ENCODE assay signal across 2 cellular contexts in the genomic region with DNA sequence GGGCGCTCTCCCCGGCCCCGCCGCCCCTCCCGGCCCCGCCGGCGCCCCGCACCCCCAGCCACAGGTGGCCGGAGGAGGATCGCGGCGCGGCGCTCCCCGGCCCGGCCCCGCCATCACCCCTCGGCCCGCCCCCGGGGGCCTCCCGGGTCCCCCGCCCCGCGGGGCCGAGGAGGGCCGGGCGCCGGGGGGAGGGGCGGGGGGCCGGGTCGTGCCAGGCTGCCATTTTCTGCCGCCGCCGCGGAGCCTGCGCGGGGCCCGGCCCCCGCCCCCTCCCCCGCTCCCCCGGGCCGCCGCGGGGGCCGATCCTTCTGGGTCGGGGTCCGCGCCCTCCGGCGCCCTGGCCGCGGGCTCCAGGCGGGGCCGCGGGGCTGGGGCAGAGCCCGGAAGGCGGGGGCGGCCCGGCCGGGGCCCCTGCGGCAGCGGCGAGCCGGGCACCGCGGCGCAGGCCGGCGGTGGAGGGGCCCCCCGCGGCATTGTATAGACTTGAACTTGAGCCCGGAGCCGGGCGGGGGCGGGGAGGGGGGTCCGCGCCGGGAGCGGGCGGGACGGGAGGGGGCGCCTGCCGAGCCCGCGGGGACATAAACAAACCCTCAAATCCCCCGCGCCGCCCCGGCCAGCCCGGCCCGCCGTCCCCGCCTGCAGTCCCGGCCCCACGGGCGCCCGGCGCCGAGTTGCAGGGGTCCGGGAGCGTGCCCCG.
TF ChIP-seq lines count a peak whose summit lies in the region.

No MANE protein-coding gene starts in this region.

TF ChIP-seq in SK-N-SH, 30 proteins besides CTCF, POLR2A, EP300 and RAD21 (continued from another document):
- TF ChIP-seq, protein P1, sequence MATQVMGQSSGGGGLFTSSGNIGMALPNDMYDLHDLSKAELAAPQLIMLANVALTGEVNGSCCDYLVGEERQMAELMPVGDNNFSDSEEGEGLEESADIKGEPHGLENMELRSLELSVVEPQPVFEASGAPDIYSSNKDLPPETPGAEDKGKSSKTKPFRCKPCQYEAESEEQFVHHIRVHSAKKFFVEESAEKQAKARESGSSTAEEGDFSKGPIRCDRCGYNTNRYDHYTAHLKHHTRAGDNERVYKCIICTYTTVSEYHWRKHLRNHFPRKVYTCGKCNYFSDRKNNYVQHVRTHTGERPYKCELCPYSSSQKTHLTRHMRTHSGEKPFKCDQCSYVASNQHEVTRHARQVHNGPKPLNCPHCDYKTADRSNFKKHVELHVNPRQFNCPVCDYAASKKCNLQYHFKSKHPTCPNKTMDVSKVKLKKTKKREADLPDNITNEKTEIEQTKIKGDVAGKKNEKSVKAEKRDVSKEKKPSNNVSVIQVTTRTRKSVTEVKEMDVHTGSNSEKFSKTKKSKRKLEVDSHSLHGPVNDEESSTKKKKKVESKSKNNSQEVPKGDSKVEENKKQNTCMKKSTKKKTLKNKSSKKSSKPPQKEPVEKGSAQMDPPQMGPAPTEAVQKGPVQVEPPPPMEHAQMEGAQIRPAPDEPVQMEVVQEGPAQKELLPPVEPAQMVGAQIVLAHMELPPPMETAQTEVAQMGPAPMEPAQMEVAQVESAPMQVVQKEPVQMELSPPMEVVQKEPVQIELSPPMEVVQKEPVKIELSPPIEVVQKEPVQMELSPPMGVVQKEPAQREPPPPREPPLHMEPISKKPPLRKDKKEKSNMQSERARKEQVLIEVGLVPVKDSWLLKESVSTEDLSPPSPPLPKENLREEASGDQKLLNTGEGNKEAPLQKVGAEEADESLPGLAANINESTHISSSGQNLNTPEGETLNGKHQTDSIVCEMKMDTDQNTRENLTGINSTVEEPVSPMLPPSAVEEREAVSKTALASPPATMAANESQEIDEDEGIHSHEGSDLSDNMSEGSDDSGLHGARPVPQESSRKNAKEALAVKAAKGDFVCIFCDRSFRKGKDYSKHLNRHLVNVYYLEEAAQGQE (IDR thresholded peaks at IDR 0.05; ENCODE audit: low read depth, low read length), result no peak
- TF ChIP-seq JUND (IDR thresholded peaks at IDR 0.05), result no peak
- TF ChIP-seq YY1 (IDR thresholded peaks at IDR 0.05; ENCODE audit: low read depth), result no peak
- no peak for TF ChIP-seq RFX5 (IDR thresholded peaks at IDR 0.05; ENCODE audit: low read length)
- TF ChIP-seq GATA2 (CRISPR knock-in tag; IDR thresholded peaks at IDR 0.05), result no peak
- TF ChIP-seq ELF1 (IDR thresholded peaks at IDR 0.05), result no peak
- TF ChIP-seq, protein P2, sequence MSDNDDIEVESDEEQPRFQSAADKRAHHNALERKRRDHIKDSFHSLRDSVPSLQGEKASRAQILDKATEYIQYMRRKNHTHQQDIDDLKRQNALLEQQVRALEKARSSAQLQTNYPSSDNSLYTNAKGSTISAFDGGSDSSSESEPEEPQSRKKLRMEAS (IDR thresholded peaks at IDR 0.05; ENCODE audit: low read depth), result no peak

TF ChIP-seq in SK-N-SH treated with all-trans-retinoic acid at 6 μM for 48 hours, 23 proteins besides CTCF, POLR2A, EP300 and RAD21 (continued from another document):
- TF ChIP-seq, protein P3, sequence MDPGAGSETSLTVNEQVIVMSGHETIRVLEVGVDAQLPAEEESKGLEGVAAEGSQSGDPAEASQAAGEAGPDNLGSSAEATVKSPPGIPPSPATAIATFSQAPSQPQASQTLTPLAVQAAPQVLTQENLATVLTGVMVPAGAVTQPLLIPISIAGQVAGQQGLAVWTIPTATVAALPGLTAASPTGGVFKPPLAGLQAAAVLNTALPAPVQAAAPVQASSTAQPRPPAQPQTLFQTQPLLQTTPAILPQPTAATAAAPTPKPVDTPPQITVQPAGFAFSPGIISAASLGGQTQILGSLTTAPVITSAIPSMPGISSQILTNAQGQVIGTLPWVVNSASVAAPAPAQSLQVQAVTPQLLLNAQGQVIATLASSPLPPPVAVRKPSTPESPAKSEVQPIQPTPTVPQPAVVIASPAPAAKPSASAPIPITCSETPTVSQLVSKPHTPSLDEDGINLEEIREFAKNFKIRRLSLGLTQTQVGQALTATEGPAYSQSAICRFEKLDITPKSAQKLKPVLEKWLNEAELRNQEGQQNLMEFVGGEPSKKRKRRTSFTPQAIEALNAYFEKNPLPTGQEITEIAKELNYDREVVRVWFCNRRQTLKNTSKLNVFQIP (CRISPR knock-in tag; IDR thresholded peaks at IDR 0.05; ENCODE audit: borderline replicate concordance, low read depth), result no peak
TF ChIP-seq in SK-N-SH treated with all-trans-retinoic acid at 6 μM for 48 hours: peak in this region for 0.
